25 cellular contexts compared by ENCODE assay signal in genomic region chr1:156900019-156900718, GRCh38. TPM values are rescaled to one million over a fixed set of nuclear protein-coding genes. Genes with fewer than 3 reads are reported as not detected.
A peak's percentile ranks its signal among the peaks of the same experiment; 100 is the strongest.
DNase-seq lines count a peak whose midpoint lies in the region; ATAC-seq, FAIRE-seq and TF ChIP-seq lines count a peak whose summit lies in the region.
"Had no signal": no experiment of that assay in that cellular context is flagged by ENCODE, and none has a peak within 500 bp of the region (broad histone marks: within the 10 kb centered on the region; RNA-seq: fewer than 3 reads in every experiment).

No MANE protein-coding gene starts in this region.

- no peak for FAIRE-seq in astrocyte (lab: Jason Lieb, UNC)

- H3K27me3 Mint-ChIP-seq in astrocyte (ENCODE audit: low read depth, unreplicated experiment) = peaks cover 11% of the 10 kb centered on the region

- no peak overlapping the region for H3K4me3 Mint-ChIP-seq in astrocyte (ENCODE audit: unreplicated experiment)
- H3K4me3 Mint-ChIP-seq: CD8-positive, alpha-beta memory T cell; IgD-negative memory B cell; type B pancreatic cell had no signal

- H3K36me3 ChIP-seq in left ventricle myocardium inferior = no peaks in the 10 kb centered on the region
- no peaks in the 10 kb centered on the region for H3K36me3 ChIP-seq in astrocyte (ENCODE audit: insufficient read depth, low read length)

- H4K20me1 ChIP-seq in astrocyte (ENCODE audit: insufficient read depth, low read length) = peaks cover 30% of the 10 kb centered on the region

- intact Hi-C loops in left ventricle myocardium inferior (cut with micrococcal nuclease) = no loop called here
- intact Hi-C loops in cardiac septum (cut with DNase I) = no loop called here

- peaks cover 57% of the 10 kb centered on the region for H3K4me1 Mint-ChIP-seq in astrocyte (ENCODE audit: low read depth, unreplicated experiment)

- H3K27ac Mint-ChIP-seq in astrocyte (ENCODE audit: unreplicated experiment) = peak overlapping the region; percentile 18
- H3K27ac Mint-ChIP-seq: CD8-positive, alpha-beta memory T cell; IgD-negative memory B cell; type B pancreatic cell had no signal

- H3K9me3 Mint-ChIP-seq in astrocyte (ENCODE audit: unreplicated experiment) = peaks cover 3% of the 10 kb centered on the region
- H3K9me3 Mint-ChIP-seq: CD8-positive, alpha-beta memory T cell; IgD-negative memory B cell; type B pancreatic cell had no signal

- H3K4me2 ChIP-seq in astrocyte (ENCODE audit: low read length) = peak overlapping the region; percentile 61

- peaks cover 2% of the 10 kb centered on the region for H3K36me3 Mint-ChIP-seq in astrocyte (ENCODE audit: low read depth, unreplicated experiment)
- H3K36me3 Mint-ChIP-seq: IgD-negative memory B cell, type B pancreatic cell had no signal

- H3K27ac ChIP-seq in left ventricle myocardium inferior (replicated peaks) (peak overlapping the region; percentile 94), astrocyte (ENCODE audit: low read depth, low read length) (no peak overlapping the region), foreskin keratinocyte (no peak overlapping the region)

- H2AFZ ChIP-seq in astrocyte (ENCODE audit: low read depth, low read length) = no peak overlapping the region

- TF ChIP-seq CTCF in left ventricle myocardium inferior (IDR thresholded peaks at IDR 0.05; ENCODE audit: borderline replicate concordance) = no peak
- TF ChIP-seq CTCF in astrocyte (IDR thresholded peaks at IDR 0.05; ENCODE audit: insufficient read depth, low read depth, low read length) = no peak
- no peak for TF ChIP-seq CTCF in foreskin keratinocyte (conservative IDR thresholded peaks at IDR 0.05)

- H3K27me3 ChIP-seq in left ventricle myocardium inferior (ENCODE audit: low read depth) (peaks cover 25% of the 10 kb centered on the region), astrocyte (ENCODE audit: insufficient read depth, low read length) (no peaks in the 10 kb centered on the region), foreskin keratinocyte (no peaks in the 10 kb centered on the region)

- H3K4me1 ChIP-seq in left ventricle myocardium inferior = peaks cover 99% of the 10 kb centered on the region
- peaks cover 73% of the 10 kb centered on the region for H3K4me1 ChIP-seq in astrocyte (ENCODE audit: insufficient read depth, low read length)
- peaks cover 32% of the 10 kb centered on the region for H3K4me1 ChIP-seq in foreskin keratinocyte

- ATAC-seq in GM21619 (IDR thresholded peaks at IDR 0.05; ENCODE audit: unreplicated experiment) (no peak), foreskin keratinocyte (no peak)
- ATAC-seq: left cardiac atrium; mucosa of descending colon; stimulated activated naive CD8-positive, alpha-beta T cell treated with anti-CD3 and anti-CD28 coated beads, Interleukin-15, Interleukin-2, amounts not matched to agents 100 U/mL and 50 U/mL, for 24 hours had no signal

- DNase-seq in left ventricle myocardium inferior (no peak), cardiac septum (ENCODE audit: low spot score) (no peak), astrocyte (ENCODE audit: low read depth) (peak; percentile 62), iris pigment epithelial cell (ENCODE audit: low read depth) (peak; percentile 94), mucosa of gallbladder (ENCODE audit: low spot score) (no peak), foreskin keratinocyte (no peak), middle frontal gyrus (ENCODE audit: extremely low spot score, low spot score) (no peak)
- DNase-seq: activated CD4-positive, alpha-beta T cell treated with anti-CD3 and anti-CD28 coated beads for 1 hour; activated effector memory CD4-positive, alpha-beta T cell treated with Interleukin-2 at 50 U/mL for 16 hours; amygdala; CD8-positive, alpha-beta memory T cell; foreskin melanocyte; HCEC 1CT; left cardiac atrium; NCI-H2029; NCI-H524 treated with DMSO at 0.1 percent for 48 hours; occipital lobe; OCI-M1; stimulated activated naive CD8-positive, alpha-beta T cell treated with anti-CD3 and anti-CD28 coated beads, Interleukin-15, Interleukin-2, amounts not matched to agents 100 U/mL and 50 U/mL, for 24 hours had no signal

- H3K4me3 ChIP-seq in left ventricle myocardium inferior = peak overlapping the region; percentile 72
- no peak overlapping the region for H3K4me3 ChIP-seq in astrocyte (ENCODE audit: insufficient read depth, low read depth, low read length)
- H3K4me3 ChIP-seq: mucosa of descending colon had no signal

- peaks cover 69% of the 10 kb centered on the region for H3K79me2 ChIP-seq in astrocyte (ENCODE audit: insufficient read depth, low read length)

- H3K9me3 ChIP-seq in left ventricle myocardium inferior (replicated peaks) = no peaks in the 10 kb centered on the region
- no peaks in the 10 kb centered on the region for H3K9me3 ChIP-seq in astrocyte (ENCODE audit: insufficient read depth, low read depth, low read length)
- H3K9me3 ChIP-seq: mucosa of descending colon had no signal

- peak overlapping the region; percentile 33 for H3K9ac ChIP-seq in astrocyte (ENCODE audit: low read length)

RNA-seq across cellular contexts. Expression of gene PEAR1, which starts 6.7 kb away (rescaled TPM):
- total RNA-seq in left ventricle myocardium inferior (7.1 TPM), cardiac septum (5.6 TPM), astrocyte (8.5 and 17.3 TPM in 2 replicates), mucosa of gallbladder (9.9 TPM), foreskin keratinocyte (6.6 and 7.3 TPM in 2 replicates)
- 3.3 and 4.0 TPM in 2 replicates for polyA plus RNA-seq in foreskin keratinocyte
- total RNA-seq: CD8-positive, alpha-beta memory T cell; SK-MEL-5 had no signal
- polyA plus RNA-seq: CD8-positive, alpha-beta memory T cell; IgD-negative memory B cell had no signal

RNA-seq across cellular contexts. Expression of gene LRRC71, which starts 20.3 kb away (rescaled TPM):
- total RNA-seq in left ventricle myocardium inferior (0.27 TPM), cardiac septum (not detected), astrocyte (0.14 TPM in 1 of 2 replicates, not detected in the other), mucosa of gallbladder (0.23 TPM), foreskin keratinocyte (not detected in 2 replicates)
- polyA plus RNA-seq in foreskin keratinocyte = not detected in 2 replicates
- total RNA-seq: CD8-positive, alpha-beta memory T cell; chondrocyte; left cardiac atrium; mucosa of descending colon; SK-MEL-5 had no signal
- polyA plus RNA-seq: CD8-positive, alpha-beta memory T cell; IgD-negative memory B cell had no signal

RNA-seq across cellular contexts. Expression of gene NTRK1, which starts 39.5 kb away (rescaled TPM):
- total RNA-seq in left ventricle myocardium inferior (1.0 TPM), cardiac septum (1.4 TPM), astrocyte (0.10 and 0.27 TPM in 2 replicates), mucosa of gallbladder (3.3 TPM), foreskin keratinocyte (not detected in 2 replicates)
- 0.03 TPM in 1 of 2 replicates, not detected in the other for polyA plus RNA-seq in foreskin keratinocyte
- total RNA-seq: chondrocyte, occipital lobe had no signal
- polyA plus RNA-seq: CD8-positive, alpha-beta memory T cell; IgD-negative memory B cell had no signal

RNA-seq across cellular contexts. Expression of gene INSRR, which starts 41.3 kb away (rescaled TPM):
- total RNA-seq in left ventricle myocardium inferior = 0.41 TPM
- total RNA-seq in cardiac septum = 0.24 TPM
- total RNA-seq in astrocyte = 0.05 TPM in 1 of 2 replicates, not detected in the other
- total RNA-seq in mucosa of gallbladder = 0.58 TPM
- total RNA-seq in foreskin keratinocyte = not detected in 2 replicates
- not detected in 2 replicates for polyA plus RNA-seq in foreskin keratinocyte
- total RNA-seq: chondrocyte, SK-MEL-5 had no signal
- polyA plus RNA-seq: CD8-positive, alpha-beta memory T cell; IgD-negative memory B cell had no signal

Comparison
In these comparisons a context has a peak if more than half of its experiments do, and no peak if none do; other contexts are left out.
1. DNase-seq: peak in astrocyte (single experiment) and iris pigment epithelial cell (single experiment); none in left ventricle myocardium inferior (single experiment), cardiac septum (single experiment), mucosa of gallbladder (single experiment), foreskin keratinocyte (0 of 2) and middle frontal gyrus (single experiment).